In genomic region chr19:31308781-31309180, GRCh38 we compare ENCODE assay signal across 29 cellular contexts.
"Had no signal": no experiment of that assay in that cellular context is flagged by ENCODE, and none has a peak within 500 bp of the region (broad histone marks: within the 10 kb centered on the region; RNA-seq: fewer than 3 reads in every experiment).

No MANE protein-coding gene starts in this region.

- H3K27me3 ChIP-seq: ascending aorta, brain microvascular endothelial cell, colonic mucosa, dorsolateral prefrontal cortex had no signal

- DNase-seq: activated CD4-positive, alpha-beta memory T cell treated with anti-CD3 and anti-CD28 coated beads, Interleukin-2, amount 10 ng/mL, durations not matched to agents 7 days and 5 days; activated CD4-positive, alpha-beta T cell treated with anti-CD3 and anti-CD28 coated beads for 1 hour; activated CD4-positive, alpha-beta T cell treated with anti-CD3 and anti-CD28 coated beads for 4 hours; activated CD4-positive, alpha-beta T cell treated with anti-CD3 and anti-CD28 coated beads, Interleukin-2, amount 10 ng/mL, durations not matched to agents 7 days and 5 days; activated CD4-positive, alpha-beta T cell treated with anti-CD3 and anti-CD28 coated beads, Interleukin-2, amount 50 U/mL, for 4 hours; activated CD8-positive, alpha-beta memory T cell treated with anti-CD3 and anti-CD28 coated beads, Interleukin-2, amount 50 U/mL, for 48 hours; activated gamma-delta T cell; activated naive CD4-positive, alpha-beta T cell; activated naive CD4-positive, alpha-beta T cell treated with anti-CD3 and anti-CD28 coated beads, Interleukin-2, amount 10 ng/mL, durations not matched to agents 7 days and 5 days; activated naive CD8-positive, alpha-beta T cell treated with anti-CD3 and anti-CD28 coated beads, Interleukin-2, amount 10 ng/mL, durations not matched to agents 7 days and 5 days; activated T-cell treated with anti-CD3 and anti-CD28 coated beads for 4 hours; activated T-cell treated with anti-CD3 and anti-CD28 coated beads, Interleukin-2, amount 50 U/mL, for 24 hours; activated T-cell treated with anti-CD3 and anti-CD28 coated beads, Interleukin-2, amount 50 U/mL, for 72 hours; brain microvascular endothelial cell; caudate nucleus; colonic mucosa; dorsolateral prefrontal cortex; effector memory CD4-positive, alpha-beta T cell; endodermal cell; foreskin fibroblast; T-helper 2 cell had no signal

- H3K36me3 ChIP-seq: ascending aorta, brain microvascular endothelial cell, colonic mucosa had no signal

- ATAC-seq: activated naive CD4-positive, alpha-beta T cell treated with anti-CD3 and anti-CD28 coated beads, Interleukin-2, amount 50 U/mL, for 72 hours; activated T-cell treated with anti-CD3 and anti-CD28 coated beads, Interleukin-2, amount 50 U/mL, for 72 hours; esophagus mucosa; WTC11 had no signal

- H3K36me3 Mint-ChIP-seq: activated naive CD4-positive, alpha-beta T cell treated with anti-CD3 and anti-CD28 coated beads, Interleukin-2, amount 10 ng/mL, durations not matched to agents 7 days and 5 days; activated naive CD4-positive, alpha-beta T cell treated with anti-CD3 and anti-CD28 coated beads, Interleukin-2, amount 50 U/mL, for 72 hours; activated naive CD8-positive, alpha-beta T cell treated with anti-CD3 and anti-CD28 coated beads, Interleukin-2, amount 10 ng/mL, durations not matched to agents 7 days and 5 days had no signal

- H3K9me3 Mint-ChIP-seq: activated CD4-positive, alpha-beta memory T cell treated with anti-CD3 and anti-CD28 coated beads, Interleukin-2, amount 10 ng/mL, durations not matched to agents 7 days and 5 days; activated CD4-positive, alpha-beta T cell treated with anti-CD3 and anti-CD28 coated beads, Interleukin-2, amount 10 ng/mL, durations not matched to agents 7 days and 5 days; activated naive CD4-positive, alpha-beta T cell treated with anti-CD3 and anti-CD28 coated beads, Interleukin-2, amount 10 ng/mL, durations not matched to agents 7 days and 5 days; activated naive CD4-positive, alpha-beta T cell treated with anti-CD3 and anti-CD28 coated beads, Interleukin-2, amount 50 U/mL, for 72 hours; activated naive CD8-positive, alpha-beta T cell treated with anti-CD3 and anti-CD28 coated beads, Interleukin-2, amount 10 ng/mL, durations not matched to agents 7 days and 5 days; activated T-cell treated with anti-CD3 and anti-CD28 coated beads, Interleukin-2, amount 50 U/mL, for 24 hours; activated T-cell treated with anti-CD3 and anti-CD28 coated beads, Interleukin-2, amount 50 U/mL, for 72 hours; endodermal cell; WTC11 had no signal

- H3K4me1 ChIP-seq: ascending aorta, colonic mucosa had no signal

- H3K27ac Mint-ChIP-seq: activated CD4-positive, alpha-beta memory T cell treated with anti-CD3 and anti-CD28 coated beads, Interleukin-2, amount 10 ng/mL, durations not matched to agents 7 days and 5 days; activated CD4-positive, alpha-beta T cell treated with anti-CD3 and anti-CD28 coated beads, Interleukin-2, amount 10 ng/mL, durations not matched to agents 7 days and 5 days; activated naive CD4-positive, alpha-beta T cell treated with anti-CD3 and anti-CD28 coated beads, Interleukin-2, amount 10 ng/mL, durations not matched to agents 7 days and 5 days; activated naive CD4-positive, alpha-beta T cell treated with anti-CD3 and anti-CD28 coated beads, Interleukin-2, amount 50 U/mL, for 72 hours; activated naive CD8-positive, alpha-beta T cell treated with anti-CD3 and anti-CD28 coated beads, Interleukin-2, amount 10 ng/mL, durations not matched to agents 7 days and 5 days; activated T-cell treated with anti-CD3 and anti-CD28 coated beads, Interleukin-2, amount 50 U/mL, for 24 hours; activated T-cell treated with anti-CD3 and anti-CD28 coated beads, Interleukin-2, amount 50 U/mL, for 72 hours; endodermal cell; WTC11 had no signal

- H3K27ac ChIP-seq: ascending aorta, brain microvascular endothelial cell, colonic mucosa, VCaP had no signal

- H3K4me3 Mint-ChIP-seq: activated CD4-positive, alpha-beta memory T cell treated with anti-CD3 and anti-CD28 coated beads, Interleukin-2, amount 10 ng/mL, durations not matched to agents 7 days and 5 days; activated CD4-positive, alpha-beta T cell treated with anti-CD3 and anti-CD28 coated beads, Interleukin-2, amount 10 ng/mL, durations not matched to agents 7 days and 5 days; activated naive CD4-positive, alpha-beta T cell treated with anti-CD3 and anti-CD28 coated beads, Interleukin-2, amount 10 ng/mL, durations not matched to agents 7 days and 5 days; activated naive CD8-positive, alpha-beta T cell treated with anti-CD3 and anti-CD28 coated beads, Interleukin-2, amount 10 ng/mL, durations not matched to agents 7 days and 5 days; activated T-cell treated with anti-CD3 and anti-CD28 coated beads, Interleukin-2, amount 50 U/mL, for 24 hours; activated T-cell treated with anti-CD3 and anti-CD28 coated beads, Interleukin-2, amount 50 U/mL, for 72 hours; endodermal cell; WTC11 had no signal

- H3K9me3 ChIP-seq: ascending aorta, colonic mucosa had no signal

- H3K4me3 ChIP-seq: ascending aorta, colonic mucosa, dorsolateral prefrontal cortex had no signal

- FAIRE-seq: bronchial epithelial cell, frontal cortex, TTC549 had no signal

- H3K4me1 Mint-ChIP-seq: activated CD4-positive, alpha-beta memory T cell treated with anti-CD3 and anti-CD28 coated beads, Interleukin-2, amount 10 ng/mL, durations not matched to agents 7 days and 5 days; activated CD4-positive, alpha-beta T cell treated with anti-CD3 and anti-CD28 coated beads, Interleukin-2, amount 10 ng/mL, durations not matched to agents 7 days and 5 days; activated naive CD4-positive, alpha-beta T cell treated with anti-CD3 and anti-CD28 coated beads, Interleukin-2, amount 10 ng/mL, durations not matched to agents 7 days and 5 days; activated naive CD8-positive, alpha-beta T cell treated with anti-CD3 and anti-CD28 coated beads, Interleukin-2, amount 10 ng/mL, durations not matched to agents 7 days and 5 days had no signal

- H3K27me3 Mint-ChIP-seq: activated CD4-positive, alpha-beta memory T cell treated with anti-CD3 and anti-CD28 coated beads, Interleukin-2, amount 10 ng/mL, durations not matched to agents 7 days and 5 days had no signal
